Comparison of ENCODE assay signal across 1 cellular context in the genomic region with DNA sequence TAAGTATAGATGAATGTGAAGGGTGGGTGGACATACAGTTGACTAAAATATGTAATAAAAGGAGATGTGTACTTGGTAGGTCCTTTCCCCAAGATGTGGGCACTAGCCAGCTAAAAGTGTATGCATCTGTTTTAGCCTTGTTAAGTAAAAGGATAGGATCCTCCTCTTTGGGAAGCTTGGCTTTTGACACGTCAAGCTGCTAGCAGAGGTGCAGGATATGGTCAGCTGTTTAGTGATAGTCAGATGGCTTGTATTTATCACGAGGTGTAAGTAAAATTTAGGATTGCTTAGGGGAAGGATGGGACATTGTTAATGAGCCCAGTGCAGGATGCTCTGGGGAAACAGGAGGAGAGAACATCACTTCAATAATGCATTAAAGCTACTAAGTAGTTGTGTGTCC.
TF ChIP-seq lines count a peak whose summit lies in the region.

No MANE protein-coding gene starts in this region.

TF ChIP-seq in HepG2, 621 proteins besides CTCF, POLR2A, EP300 and RAD21:
- TF ChIP-seq, protein P1, sequence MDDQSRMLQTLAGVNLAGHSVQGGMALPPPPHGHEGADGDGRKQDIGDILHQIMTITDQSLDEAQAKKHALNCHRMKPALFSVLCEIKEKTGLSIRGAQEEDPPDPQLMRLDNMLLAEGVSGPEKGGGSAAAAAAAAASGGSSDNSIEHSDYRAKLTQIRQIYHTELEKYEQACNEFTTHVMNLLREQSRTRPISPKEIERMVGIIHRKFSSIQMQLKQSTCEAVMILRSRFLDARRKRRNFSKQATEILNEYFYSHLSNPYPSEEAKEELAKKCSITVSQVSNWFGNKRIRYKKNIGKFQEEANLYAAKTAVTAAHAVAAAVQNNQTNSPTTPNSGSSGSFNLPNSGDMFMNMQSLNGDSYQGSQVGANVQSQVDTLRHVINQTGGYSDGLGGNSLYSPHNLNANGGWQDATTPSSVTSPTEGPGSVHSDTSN (CRISPR knock-in tag; IDR thresholded peaks at IDR 0.05; ENCODE audit: borderline replicate concordance): no peak
- no peak for TF ChIP-seq ZNF761 (CRISPR knock-in tag; conservative IDR thresholded peaks at IDR 0.05)
- TF ChIP-seq ZNF713 (CRISPR knock-in tag; IDR thresholded peaks at IDR 0.05): no peak
- TF ChIP-seq MTA3 (CRISPR knock-in tag; IDR thresholded peaks at IDR 0.05): no peak
- TF ChIP-seq, protein P2, sequence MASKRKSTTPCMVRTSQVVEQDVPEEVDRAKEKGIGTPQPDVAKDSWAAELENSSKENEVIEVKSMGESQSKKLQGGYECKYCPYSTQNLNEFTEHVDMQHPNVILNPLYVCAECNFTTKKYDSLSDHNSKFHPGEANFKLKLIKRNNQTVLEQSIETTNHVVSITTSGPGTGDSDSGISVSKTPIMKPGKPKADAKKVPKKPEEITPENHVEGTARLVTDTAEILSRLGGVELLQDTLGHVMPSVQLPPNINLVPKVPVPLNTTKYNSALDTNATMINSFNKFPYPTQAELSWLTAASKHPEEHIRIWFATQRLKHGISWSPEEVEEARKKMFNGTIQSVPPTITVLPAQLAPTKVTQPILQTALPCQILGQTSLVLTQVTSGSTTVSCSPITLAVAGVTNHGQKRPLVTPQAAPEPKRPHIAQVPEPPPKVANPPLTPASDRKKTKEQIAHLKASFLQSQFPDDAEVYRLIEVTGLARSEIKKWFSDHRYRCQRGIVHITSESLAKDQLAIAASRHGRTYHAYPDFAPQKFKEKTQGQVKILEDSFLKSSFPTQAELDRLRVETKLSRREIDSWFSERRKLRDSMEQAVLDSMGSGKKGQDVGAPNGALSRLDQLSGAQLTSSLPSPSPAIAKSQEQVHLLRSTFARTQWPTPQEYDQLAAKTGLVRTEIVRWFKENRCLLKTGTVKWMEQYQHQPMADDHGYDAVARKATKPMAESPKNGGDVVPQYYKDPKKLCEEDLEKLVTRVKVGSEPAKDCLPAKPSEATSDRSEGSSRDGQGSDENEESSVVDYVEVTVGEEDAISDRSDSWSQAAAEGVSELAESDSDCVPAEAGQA (IDR thresholded peaks at IDR 0.05; ENCODE audit: low read depth): no peak
- TF ChIP-seq, protein P2 (CRISPR knock-in tag; IDR thresholded peaks at IDR 0.05; ENCODE audit: borderline replicate concordance): no peak
- TF ChIP-seq, protein P3, sequence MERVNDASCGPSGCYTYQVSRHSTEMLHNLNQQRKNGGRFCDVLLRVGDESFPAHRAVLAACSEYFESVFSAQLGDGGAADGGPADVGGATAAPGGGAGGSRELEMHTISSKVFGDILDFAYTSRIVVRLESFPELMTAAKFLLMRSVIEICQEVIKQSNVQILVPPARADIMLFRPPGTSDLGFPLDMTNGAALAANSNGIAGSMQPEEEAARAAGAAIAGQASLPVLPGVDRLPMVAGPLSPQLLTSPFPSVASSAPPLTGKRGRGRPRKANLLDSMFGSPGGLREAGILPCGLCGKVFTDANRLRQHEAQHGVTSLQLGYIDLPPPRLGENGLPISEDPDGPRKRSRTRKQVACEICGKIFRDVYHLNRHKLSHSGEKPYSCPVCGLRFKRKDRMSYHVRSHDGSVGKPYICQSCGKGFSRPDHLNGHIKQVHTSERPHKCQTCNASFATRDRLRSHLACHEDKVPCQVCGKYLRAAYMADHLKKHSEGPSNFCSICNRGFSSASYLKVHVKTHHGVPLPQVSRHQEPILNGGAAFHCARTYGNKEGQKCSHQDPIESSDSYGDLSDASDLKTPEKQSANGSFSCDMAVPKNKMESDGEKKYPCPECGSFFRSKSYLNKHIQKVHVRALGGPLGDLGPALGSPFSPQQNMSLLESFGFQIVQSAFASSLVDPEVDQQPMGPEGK (CRISPR knock-in tag; IDR thresholded peaks at IDR 0.05): no peak
- no peak for TF ChIP-seq ZSCAN21 (CRISPR knock-in tag; IDR thresholded peaks at IDR 0.05; ENCODE audit: borderline replicate concordance)
- no peak for TF ChIP-seq SSRP1 (CRISPR knock-in tag; IDR thresholded peaks at IDR 0.05)
- no peak for TF ChIP-seq CBX5 (CRISPR knock-in tag; IDR thresholded peaks at IDR 0.05; ENCODE audit: borderline replicate concordance)
- TF ChIP-seq NFYB (CRISPR knock-in tag; IDR thresholded peaks at IDR 0.05): no peak
- TF ChIP-seq, protein P4, sequence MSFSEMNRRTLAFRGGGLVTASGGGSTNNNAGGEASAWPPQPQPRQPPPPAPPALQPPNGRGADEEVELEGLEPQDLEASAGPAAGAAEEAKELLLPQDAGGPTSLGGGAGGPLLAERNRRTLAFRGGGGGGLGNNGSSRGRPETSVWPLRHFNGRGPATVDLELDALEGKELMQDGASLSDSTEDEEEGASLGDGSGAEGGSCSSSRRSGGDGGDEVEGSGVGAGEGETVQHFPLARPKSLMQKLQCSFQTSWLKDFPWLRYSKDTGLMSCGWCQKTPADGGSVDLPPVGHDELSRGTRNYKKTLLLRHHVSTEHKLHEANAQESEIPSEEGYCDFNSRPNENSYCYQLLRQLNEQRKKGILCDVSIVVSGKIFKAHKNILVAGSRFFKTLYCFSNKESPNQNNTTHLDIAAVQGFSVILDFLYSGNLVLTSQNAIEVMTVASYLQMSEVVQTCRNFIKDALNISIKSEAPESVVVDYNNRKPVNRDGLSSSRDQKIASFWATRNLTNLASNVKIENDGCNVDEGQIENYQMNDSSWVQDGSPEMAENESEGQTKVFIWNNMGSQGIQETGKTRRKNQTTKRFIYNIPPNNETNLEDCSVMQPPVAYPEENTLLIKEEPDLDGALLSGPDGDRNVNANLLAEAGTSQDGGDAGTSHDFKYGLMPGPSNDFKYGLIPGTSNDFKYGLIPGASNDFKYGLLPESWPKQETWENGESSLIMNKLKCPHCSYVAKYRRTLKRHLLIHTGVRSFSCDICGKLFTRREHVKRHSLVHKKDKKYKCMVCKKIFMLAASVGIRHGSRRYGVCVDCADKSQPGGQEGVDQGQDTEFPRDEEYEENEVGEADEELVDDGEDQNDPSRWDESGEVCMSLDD (CRISPR knock-in tag; IDR thresholded peaks at IDR 0.05; ENCODE audit: borderline replicate concordance): no peak
